Comparison of ENCODE assay signal across 1 cellular context in the genomic region with DNA sequence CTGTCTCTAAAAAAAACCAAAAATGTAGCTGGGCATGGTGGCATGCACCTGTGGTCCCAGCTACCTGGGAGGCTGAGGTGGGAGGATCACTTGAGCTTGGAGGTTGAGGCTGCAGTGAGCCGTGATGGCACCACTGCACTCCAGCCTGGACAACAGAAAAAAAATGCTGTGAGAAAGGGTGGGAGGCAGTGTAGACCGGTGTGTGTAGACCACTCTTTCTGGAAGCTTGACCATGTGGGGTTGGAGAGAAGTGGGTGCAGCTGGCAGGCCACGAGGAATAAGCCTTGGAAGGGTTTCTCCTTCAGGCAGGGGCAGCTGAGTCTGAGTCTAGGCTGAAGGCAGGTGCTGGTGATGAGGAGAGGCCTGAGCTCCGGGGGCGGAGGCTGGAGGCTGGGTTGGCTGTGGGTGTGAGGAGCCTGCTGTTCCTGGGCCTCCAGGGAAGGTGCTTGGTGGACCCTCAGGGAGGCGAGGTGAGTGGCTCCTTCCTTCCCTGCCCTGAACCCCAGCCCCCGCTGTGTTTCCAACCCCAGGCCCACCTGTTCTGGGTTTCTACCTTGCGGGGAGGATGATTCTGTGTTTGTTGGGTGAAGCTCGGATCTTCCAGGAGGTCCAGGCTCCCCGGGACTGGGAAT.
TF ChIP-seq lines count a peak whose summit lies in the region.

No MANE protein-coding gene starts in this region.

TF ChIP-seq in HepG2, 621 proteins besides CTCF, POLR2A, EP300 and RAD21:
- TF ChIP-seq, protein P1, sequence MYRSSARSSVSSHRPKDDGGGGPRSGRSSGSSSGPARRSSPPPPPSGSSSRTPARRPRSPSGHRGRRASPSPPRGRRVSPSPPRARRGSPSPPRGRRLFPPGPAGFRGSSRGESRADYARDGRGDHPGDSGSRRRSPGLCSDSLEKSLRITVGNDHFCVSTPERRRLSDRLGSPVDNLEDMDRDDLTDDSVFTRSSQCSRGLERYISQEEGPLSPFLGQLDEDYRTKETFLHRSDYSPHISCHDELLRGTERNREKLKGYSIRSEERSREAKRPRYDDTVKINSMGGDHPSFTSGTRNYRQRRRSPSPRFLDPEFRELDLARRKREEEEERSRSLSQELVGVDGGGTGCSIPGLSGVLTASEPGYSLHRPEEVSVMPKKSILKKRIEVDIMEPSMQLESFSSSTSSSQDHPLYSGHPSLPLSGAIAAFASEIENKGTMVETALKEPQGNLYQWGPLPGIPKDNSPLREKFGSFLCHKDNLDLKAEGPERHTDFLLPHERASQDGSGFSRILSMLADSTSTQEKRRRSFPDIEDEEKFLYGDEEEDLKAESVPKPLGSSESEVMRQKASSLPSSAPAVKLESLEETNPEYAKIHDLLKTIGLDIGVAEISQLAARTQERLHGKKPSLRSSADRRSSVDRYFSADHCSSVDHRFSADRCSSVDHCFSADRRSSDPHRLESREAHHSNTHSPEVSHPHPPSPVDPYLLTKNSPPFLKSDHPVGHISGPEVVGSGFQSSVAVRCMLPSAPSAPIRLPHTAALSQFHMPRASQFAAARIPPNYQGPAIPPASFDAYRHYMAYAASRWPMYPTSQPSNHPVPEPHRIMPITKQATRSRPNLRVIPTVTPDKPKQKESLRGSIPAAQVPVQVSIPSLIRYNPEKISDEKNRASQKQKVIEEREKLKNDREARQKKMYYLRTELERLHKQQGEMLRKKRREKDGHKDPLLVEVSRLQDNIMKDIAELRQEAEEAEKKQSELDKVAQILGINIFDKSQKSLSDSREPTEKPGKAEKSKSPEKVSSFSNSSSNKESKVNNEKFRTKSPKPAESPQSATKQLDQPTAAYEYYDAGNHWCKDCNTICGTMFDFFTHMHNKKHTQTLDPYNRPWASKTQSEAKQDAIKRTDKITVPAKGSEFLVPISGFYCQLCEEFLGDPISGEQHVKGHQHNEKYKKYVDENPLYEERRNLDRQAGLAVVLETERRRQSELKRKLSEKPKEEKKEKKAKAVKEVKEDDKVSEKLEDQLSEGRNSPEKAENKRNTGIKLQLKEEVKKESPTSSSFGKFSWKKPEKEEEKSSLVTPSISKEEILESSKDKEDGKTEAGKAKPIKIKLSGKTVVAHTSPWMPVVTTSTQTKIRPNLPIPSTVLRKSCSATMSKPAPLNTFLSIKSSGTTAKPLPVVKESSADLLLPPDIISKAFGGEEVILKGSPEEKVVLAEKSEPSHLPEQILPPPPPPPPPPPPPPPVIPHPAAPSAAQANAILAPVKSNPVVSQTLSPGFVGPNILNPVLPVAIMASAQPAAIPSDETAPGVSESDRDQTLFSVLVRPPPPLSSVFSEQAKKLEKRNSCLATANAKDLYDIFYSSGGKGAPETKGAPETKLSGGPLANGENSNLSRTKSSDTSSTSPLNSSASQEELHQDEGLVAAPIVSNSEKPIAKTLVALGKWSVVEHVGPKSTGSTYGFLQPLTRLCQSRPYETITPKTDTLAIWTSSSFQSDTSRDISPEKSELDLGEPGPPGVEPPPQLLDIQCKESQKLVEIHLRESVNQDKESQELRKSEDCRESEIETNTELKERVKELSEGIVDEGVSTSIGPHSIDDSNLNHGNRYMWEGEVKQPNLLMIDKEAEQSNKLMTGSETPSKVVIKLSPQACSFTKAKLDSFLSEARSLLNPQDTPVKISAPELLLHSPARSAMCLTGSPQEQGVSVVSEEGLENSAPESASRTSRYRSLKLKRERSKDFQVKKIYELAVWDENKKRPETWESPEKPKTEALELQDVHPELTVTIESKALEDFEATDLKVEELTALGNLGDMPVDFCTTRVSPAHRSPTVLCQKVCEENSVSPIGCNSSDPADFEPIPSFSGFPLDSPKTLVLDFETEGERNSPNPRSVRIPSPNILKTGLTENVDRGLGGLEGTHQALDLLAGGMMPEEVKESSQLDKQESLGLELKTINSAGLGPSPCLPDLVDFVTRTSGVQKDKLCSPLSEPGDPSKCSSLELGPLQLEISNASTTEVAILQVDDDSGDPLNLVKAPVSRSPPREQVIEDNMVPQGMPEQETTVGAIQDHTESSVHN (CRISPR knock-in tag; IDR thresholded peaks at IDR 0.05): no peak
- TF ChIP-seq, protein P2, sequence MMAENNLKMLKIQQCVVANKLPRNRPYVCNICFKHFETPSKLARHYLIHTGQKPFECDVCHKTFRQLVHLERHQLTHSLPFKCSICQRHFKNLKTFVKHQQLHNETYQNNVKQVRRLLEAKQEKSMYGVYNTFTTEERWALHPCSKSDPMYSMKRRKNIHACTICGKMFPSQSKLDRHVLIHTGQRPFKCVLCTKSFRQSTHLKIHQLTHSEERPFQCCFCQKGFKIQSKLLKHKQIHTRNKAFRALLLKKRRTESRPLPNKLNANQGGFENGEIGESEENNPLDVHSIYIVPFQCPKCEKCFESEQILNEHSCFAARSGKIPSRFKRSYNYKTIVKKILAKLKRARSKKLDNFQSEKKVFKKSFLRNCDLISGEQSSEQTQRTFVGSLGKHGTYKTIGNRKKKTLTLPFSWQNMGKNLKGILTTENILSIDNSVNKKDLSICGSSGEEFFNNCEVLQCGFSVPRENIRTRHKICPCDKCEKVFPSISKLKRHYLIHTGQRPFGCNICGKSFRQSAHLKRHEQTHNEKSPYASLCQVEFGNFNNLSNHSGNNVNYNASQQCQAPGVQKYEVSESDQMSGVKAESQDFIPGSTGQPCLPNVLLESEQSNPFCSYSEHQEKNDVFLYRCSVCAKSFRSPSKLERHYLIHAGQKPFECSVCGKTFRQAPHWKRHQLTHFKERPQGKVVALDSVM (CRISPR knock-in tag; IDR thresholded peaks at IDR 0.05): peak; percentile 91
- TF ChIP-seq TAF1 (CRISPR knock-in tag; IDR thresholded peaks at IDR 0.05) (no peak), FIP1L1 (IDR thresholded peaks at IDR 0.05; ENCODE audit: borderline replicate concordance, insufficient read depth, low read depth, low read length) (no peak), CEBPB (IDR thresholded peaks at IDR 0.05; ENCODE audit: borderline replicate concordance, low read depth, low read length) (no peak), ZMYM2 (CRISPR knock-in tag; IDR thresholded peaks at IDR 0.05) (no peak), MIER2 (CRISPR knock-in tag; IDR thresholded peaks at IDR 0.05) (no peak), ZNF446 (CRISPR knock-in tag; IDR thresholded peaks at IDR 0.05) (no peak), KDM5A (IDR thresholded peaks at IDR 0.05; ENCODE audit: borderline replicate concordance, low read length) (no peak), ZNF121 (CRISPR knock-in tag; IDR thresholded peaks at IDR 0.05) (no peak), SIN3B (IDR thresholded peaks at IDR 0.05; ENCODE audit: low read length) (no peak), ZNF768 (CRISPR knock-in tag; IDR thresholded peaks at IDR 0.05) (0 out of 2 replicates have a peak, but pooled peaks have one; percentile 20)
- TF ChIP-seq, protein P3, sequence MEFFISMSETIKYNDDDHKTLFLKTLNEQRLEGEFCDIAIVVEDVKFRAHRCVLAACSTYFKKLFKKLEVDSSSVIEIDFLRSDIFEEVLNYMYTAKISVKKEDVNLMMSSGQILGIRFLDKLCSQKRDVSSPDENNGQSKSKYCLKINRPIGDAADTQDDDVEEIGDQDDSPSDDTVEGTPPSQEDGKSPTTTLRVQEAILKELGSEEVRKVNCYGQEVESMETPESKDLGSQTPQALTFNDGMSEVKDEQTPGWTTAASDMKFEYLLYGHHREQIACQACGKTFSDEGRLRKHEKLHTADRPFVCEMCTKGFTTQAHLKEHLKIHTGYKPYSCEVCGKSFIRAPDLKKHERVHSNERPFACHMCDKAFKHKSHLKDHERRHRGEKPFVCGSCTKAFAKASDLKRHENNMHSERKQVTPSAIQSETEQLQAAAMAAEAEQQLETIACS (CRISPR knock-in tag; IDR thresholded peaks at IDR 0.05): no peak
- TF ChIP-seq, protein P4, sequence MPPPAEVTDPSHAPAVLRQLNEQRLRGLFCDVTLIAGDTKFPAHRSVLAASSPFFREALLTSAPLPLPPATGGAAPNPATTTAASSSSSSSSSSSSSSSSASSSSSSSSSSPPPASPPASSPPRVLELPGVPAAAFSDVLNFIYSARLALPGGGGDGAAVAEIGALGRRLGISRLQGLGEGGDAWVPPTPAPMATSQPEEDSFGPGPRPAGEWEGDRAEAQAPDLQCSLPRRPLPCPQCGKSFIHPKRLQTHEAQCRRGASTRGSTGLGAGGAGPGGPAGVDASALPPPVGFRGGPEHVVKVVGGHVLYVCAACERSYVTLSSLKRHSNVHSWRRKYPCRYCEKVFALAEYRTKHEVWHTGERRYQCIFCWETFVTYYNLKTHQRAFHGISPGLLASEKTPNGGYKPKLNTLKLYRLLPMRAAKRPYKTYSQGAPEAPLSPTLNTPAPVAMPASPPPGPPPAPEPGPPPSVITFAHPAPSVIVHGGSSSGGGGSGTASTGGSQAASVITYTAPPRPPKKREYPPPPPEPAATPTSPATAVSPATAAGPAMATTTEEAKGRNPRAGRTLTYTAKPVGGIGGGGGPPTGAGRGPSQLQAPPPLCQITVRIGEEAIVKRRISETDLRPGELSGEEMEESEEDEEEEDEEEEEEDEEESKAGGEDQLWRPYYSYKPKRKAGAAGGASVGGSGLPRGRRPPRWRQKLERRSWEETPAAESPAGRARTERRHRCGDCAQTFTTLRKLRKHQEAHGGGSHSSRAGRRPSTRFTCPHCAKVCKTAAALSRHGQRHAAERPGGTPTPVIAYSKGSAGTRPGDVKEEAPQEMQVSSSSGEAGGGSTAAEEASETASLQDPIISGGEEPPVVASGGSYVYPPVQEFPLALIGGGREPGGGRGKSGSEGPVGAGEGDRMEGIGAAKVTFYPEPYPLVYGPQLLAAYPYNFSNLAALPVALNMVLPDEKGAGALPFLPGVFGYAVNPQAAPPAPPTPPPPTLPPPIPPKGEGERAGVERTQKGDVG (CRISPR knock-in tag; IDR thresholded peaks at IDR 0.05; ENCODE audit: borderline replicate concordance): 0 out of 2 replicates have a peak, but pooled peaks have one; percentile 29
